ENCODE assay signal across 13 cellular contexts in the genomic region with DNA sequence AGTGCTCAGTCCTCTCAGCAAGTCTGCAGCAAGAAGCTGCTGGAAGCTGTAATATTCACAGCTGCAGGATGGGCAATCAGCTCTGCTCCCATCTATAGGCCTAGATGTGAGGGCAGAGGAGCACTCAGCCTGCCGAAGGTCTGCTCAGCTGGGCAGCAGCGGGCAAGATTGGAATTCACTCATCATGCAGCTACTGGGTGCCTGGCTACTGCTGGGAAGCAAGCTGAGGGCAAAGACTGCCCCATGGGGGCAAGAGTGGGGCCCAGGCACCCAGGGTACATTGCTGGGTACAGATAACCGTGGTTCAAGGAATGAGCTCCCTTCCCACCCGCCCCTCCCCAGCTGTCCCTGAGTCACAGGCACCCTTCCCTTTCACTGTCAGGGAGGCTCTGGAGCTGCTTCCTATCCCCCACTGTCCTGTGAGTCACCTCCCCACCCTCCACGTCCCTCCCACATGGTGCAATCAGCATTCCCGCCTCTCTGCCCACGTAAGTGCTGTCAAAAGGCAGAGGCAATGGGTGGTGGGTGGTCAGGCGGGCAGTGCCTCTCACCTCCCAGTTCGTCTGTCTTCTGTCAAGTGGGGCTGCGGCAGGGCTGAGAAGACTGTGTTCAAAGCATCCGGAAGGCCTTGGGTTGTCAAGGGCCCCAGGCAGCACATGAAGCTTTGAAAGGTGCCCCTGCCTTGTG.
DNase-seq lines count a peak whose midpoint lies in the region; ATAC-seq and TF ChIP-seq lines count a peak whose summit lies in the region.
"Had no signal": no experiment of that assay in that cellular context is flagged by ENCODE, and none has a peak within 500 bp of the region (broad histone marks: within the 10 kb centered on the region; RNA-seq: fewer than 3 reads in every experiment).

No MANE protein-coding gene starts in this region.

- no peaks in the 10 kb centered on the region for H3K4me1 ChIP-seq in left lung
- H3K4me1 ChIP-seq: transverse colon had no signal

- no peak overlapping the region for H3K27ac ChIP-seq in left lung
- H3K27ac ChIP-seq: transverse colon had no signal

- no peak for TF ChIP-seq CTCF in cardiac fibroblast (IDR thresholded peaks at IDR 0.05; ENCODE audit: low read depth, low read length)
- no peak for TF ChIP-seq CTCF in left lung (IDR thresholded peaks at IDR 0.05)

- H3K27me3 ChIP-seq in MG63, result no peaks in the 10 kb centered on the region
- no peaks in the 10 kb centered on the region for H3K27me3 ChIP-seq in left lung
- H3K27me3 ChIP-seq: transverse colon had no signal

- no peaks in the 10 kb centered on the region for H3K36me3 ChIP-seq in MG63
- H3K36me3 ChIP-seq in left lung, result no peaks in the 10 kb centered on the region
- H3K36me3 ChIP-seq: transverse colon had no signal

- intact Hi-C loops in left lung (cut with DNase I) (no loop called here), sciatic nerve (cut with DNase I) (no loop called here)

- H3K4me3 ChIP-seq in MG63 (no peak overlapping the region), cardiac fibroblast (replicated peaks in 1 of 2; ENCODE audit: low read depth in 2 of 2, low read length in 2 of 2) (no peak overlapping the region), left lung (no peak overlapping the region)
- H3K4me3 ChIP-seq: GM23338, transverse colon had no signal

- H3K9me3 ChIP-seq in MG63 (no peaks in the 10 kb centered on the region), left lung (no peaks in the 10 kb centered on the region)
- H3K9me3 ChIP-seq: transverse colon had no signal

- DNase-seq in COLO829 (ENCODE audit: low spot score) (peak; percentile 23), MG63 (peak; percentile 79), cardiac fibroblast (ENCODE audit: low read depth in 2 of 2) (peak; percentile 75 to 85), left lung (no peak), NCI-H748 (lab: John Stamatoyannopoulos, UW; ENCODE audit: unreplicated experiment) (no peak), NAMALWA (ENCODE audit: low spot score) (no peak), sciatic nerve (ENCODE audit: low spot score) (no peak)
- DNase-seq in activated T-cell treated with anti-CD3 and anti-CD28 coated beads, Interleukin-2, amount 50 U/mL, for 1 hour, result no peak
- DNase-seq: DND-41, NCI-H1694, transverse colon had no signal

- ATAC-seq in left lung (peak; percentile 41), sciatic nerve (no peak)
- ATAC-seq: activated CD4-positive, CD25-positive, alpha-beta regulatory T cell treated with anti-CD3 and anti-CD28 coated beads, Interleukin-2, amount 50 U/mL, for 24 hours; GM23338 had no signal

Comparison
In these comparisons a context has a peak if more than half of its experiments do, and no peak if none do; other contexts are left out.
1. DNase-seq: peak in COLO829 (single experiment), MG63 (single experiment) and cardiac fibroblast (2 of 2); none in left lung (0 of 2), NCI-H748 (single experiment), NAMALWA (single experiment), sciatic nerve (single experiment) and activated T-cell treated with anti-CD3 and anti-CD28 coated beads, Interleukin-2, amount 50 U/mL, for 1 hour (single experiment).